In genomic region chr18:48194787-48195186, GRCh38 we compare ENCODE assay signal across 21 cellular contexts.
DNase-seq lines count a peak whose midpoint lies in the region; ATAC-seq and TF ChIP-seq lines count a peak whose summit lies in the region.
"Had no signal": no experiment of that assay in that cellular context is flagged by ENCODE, and none has a peak within 500 bp of the region (broad histone marks: within the 10 kb centered on the region; RNA-seq: fewer than 3 reads in every experiment).

No MANE protein-coding gene starts in this region.

- H3K27ac Mint-ChIP-seq in nephron = peak overlapping the region; percentile 57 to 90 (median 78)
- H3K27ac Mint-ChIP-seq: CD4-positive, alpha-beta memory T cell had no signal

- no peak overlapping the region for H3K4me3 Mint-ChIP-seq in nephron
- H3K4me3 Mint-ChIP-seq: CD4-positive, alpha-beta memory T cell had no signal

- no peaks in the 10 kb centered on the region for H3K36me3 ChIP-seq in thyroid gland
- H3K36me3 ChIP-seq: BLaER1 treated with 17β-estradiol and CSF1 and Interleukin-3, amounts not matched to agents 10 nM and 100 nM had no signal

- peaks cover 27 to 58% of the 10 kb centered on the region in 2 donors for H3K4me1 ChIP-seq in thyroid gland
- H3K4me1 ChIP-seq: BLaER1 treated with 17β-estradiol and CSF1 and Interleukin-3, amounts not matched to agents 10 nM and 100 nM had no signal

- no peaks in the 10 kb centered on the region for H3K9me3 ChIP-seq in thyroid gland

- no peak for TF ChIP-seq POLR2A in thyroid gland (IDR thresholded peaks at IDR 0.05)

- no peak for TF ChIP-seq CTCF in nephron (IDR thresholded peaks at IDR 0.05; ENCODE audit: unreplicated experiment in 3 of 3)
- no peak for TF ChIP-seq CTCF in thyroid gland (IDR thresholded peaks at IDR 0.05)

- WGBS in thyroid gland, 2 donors = 83 to 84% methylated on average over 2 of the region's 2 CpGs

- DNase-seq in DMS 273 (lab: John Stamatoyannopoulos, UW; ENCODE audit: unreplicated experiment) (peak; percentile 28), DMS 273 treated with DMSO at 0.1 percent for 48 hours (lab: John Stamatoyannopoulos, UW) (no peak), ecto neural progenitor cell (ENCODE audit: low spot score) (peak; percentile 13), thyroid gland (no peak), HUDEP-2 (lab: John Stamatoyannopoulos, UW; ENCODE audit: unreplicated experiment in 76 of 76) (no peak), NCI-H1694 (lab: John Stamatoyannopoulos, UW) (no peak)
- DNase-seq: ACHN; CD4-positive, alpha-beta memory T cell; DMS53; GDM1; MM.1S; NCI-H1048; NCI-H1417 treated with DMSO at 0.1 percent for 48 hours; NCI-H187 treated with DMSO at 0.1 percent for 48 hours; NCI-H2107; Right ventricle myocardium superior had no signal

- peaks cover 68% of the 10 kb centered on the region for H3K4me1 Mint-ChIP-seq in nephron
- H3K4me1 Mint-ChIP-seq: CD4-positive, alpha-beta memory T cell had no signal

- ATAC-seq in GM18517 (IDR thresholded peaks at IDR 0.05; ENCODE audit: unreplicated experiment) = no peak
- ATAC-seq: K562 had no signal

- peak overlapping the region in 2 of 3 donors; percentile 10 to 71 for H3K27ac ChIP-seq in thyroid gland
- H3K27ac ChIP-seq: 22Rv1; BLaER1 treated with 17β-estradiol and CSF1 and Interleukin-3, amounts not matched to agents 10 nM and 100 nM had no signal

- H3K27me3 ChIP-seq in thyroid gland = no peaks in the 10 kb centered on the region
- H3K27me3 ChIP-seq: BLaER1 treated with 17β-estradiol and CSF1 and Interleukin-3, amounts not matched to agents 10 nM and 100 nM had no signal

- H3K9me3 Mint-ChIP-seq in nephron = no peaks in the 10 kb centered on the region

- intact Hi-C loops in thyroid gland (cut with DNase I) = no loop called here

- H3K27me3 Mint-ChIP-seq in nephron (ENCODE audit: low read depth) = no peaks in the 10 kb centered on the region

- peaks cover 4% of the 10 kb centered on the region for H3K36me3 Mint-ChIP-seq in nephron (ENCODE audit: low read depth)
- H3K36me3 Mint-ChIP-seq: CD4-positive, alpha-beta memory T cell had no signal

- H3K4me3 ChIP-seq in thyroid gland (replicated peaks in 1 of 3) = no peak overlapping the region
- H3K4me3 ChIP-seq: BLaER1 treated with 17β-estradiol and CSF1 and Interleukin-3, amounts not matched to agents 10 nM and 100 nM; K562 had no signal

Comparison
In these comparisons a context has a peak if more than half of its experiments do, and no peak if none do; other contexts are left out.
1. DNase-seq: peak in DMS 273 (single experiment) and ecto neural progenitor cell (single experiment); none in DMS 273 treated with DMSO at 0.1 percent for 48 hours (single experiment), thyroid gland (0 of 2), HUDEP-2 (0 of 76) and NCI-H1694 (single experiment).